In genomic region chr3:125061646-125062045, GRCh38 we compare ENCODE assay signal across 21 cellular contexts. TPM values are rescaled to one million over a fixed set of nuclear protein-coding genes. Genes with fewer than 3 reads are reported as not detected.
DNase-seq lines count a peak whose midpoint lies in the region; ATAC-seq and TF ChIP-seq lines count a peak whose summit lies in the region.
"Had no signal": no experiment of that assay in that cellular context is flagged by ENCODE, and none has a peak within 500 bp of the region (broad histone marks: within the 10 kb centered on the region; RNA-seq: fewer than 3 reads in every experiment).

No MANE protein-coding gene starts in this region.

- CTCF ChIA-PET in Caco-2 (lab: Charles Lee) = no interaction called here

- in situ Hi-C loops in gastrocnemius medialis (cut with MboI; ENCODE audit: low sequenced_read_pairs in 4 of 4) = no loop called here

- H3K9me3 ChIP-seq in Caco-2 (no peaks in the 10 kb centered on the region), left lung (no peaks in the 10 kb centered on the region), gastrocnemius medialis (no peaks in the 10 kb centered on the region)
- H3K9me3 ChIP-seq: HAP-1, mucosa of descending colon, Peyer's patch had no signal

- H3K36me3 Mint-ChIP-seq in Caco-2 (ENCODE audit: insufficient read depth, unreplicated experiment) (peaks cover 24% of the 10 kb centered on the region), chondrocyte (ENCODE audit: low read depth) (no peaks in the 10 kb centered on the region), immature natural killer cell (peaks cover 0 to 8% (median 0%) of the 10 kb centered on the region in 3 donors)

- TF ChIP-seq CTCF in Caco-2 (IDR thresholded peaks at IDR 0.05; ENCODE audit: insufficient read depth in 1 of 2, low read depth in 1 of 2, low read length in 1 of 2, severe bottlenecking in 1 of 2, unreplicated experiment in 1 of 2) (no peak), chondrocyte (IDR thresholded peaks at IDR 0.05) (no peak), left lung (IDR thresholded peaks at IDR 0.05) (no peak), gastrocnemius medialis (IDR thresholded peaks at IDR 0.05 in 4 of 5, conservative IDR thresholded peaks at IDR 0.05 in 1 of 5) (no peak)

- no peaks in the 10 kb centered on the region for H3K36me3 ChIP-seq in Caco-2 (ENCODE audit: control insufficient read depth, insufficient read depth, low read length)
- H3K36me3 ChIP-seq in left lung = no peaks in the 10 kb centered on the region
- no peaks in the 10 kb centered on the region for H3K36me3 ChIP-seq in gastrocnemius medialis
- H3K36me3 ChIP-seq: HAP-1, Peyer's patch had no signal

- no peaks in the 10 kb centered on the region for H3K27me3 Mint-ChIP-seq in Caco-2 (ENCODE audit: insufficient read depth, unreplicated experiment)
- H3K27me3 Mint-ChIP-seq in chondrocyte (ENCODE audit: low read depth) = no peaks in the 10 kb centered on the region
- peaks cover 5 to 12% (median 7%) of the 10 kb centered on the region in 3 donors for H3K27me3 Mint-ChIP-seq in immature natural killer cell (ENCODE audit: low read depth in 3 of 3)

- H3K27ac Mint-ChIP-seq in Caco-2 (ENCODE audit: unreplicated experiment) (peak overlapping the region; percentile 97), chondrocyte (ENCODE audit: unreplicated experiment) (peak overlapping the region; percentile 85), immature natural killer cell (no peak overlapping the region)
- H3K27ac Mint-ChIP-seq: activated naive CD8-positive, alpha-beta T cell treated with anti-CD3 and anti-CD28 coated beads, Interleukin-2, amount 50 U/mL, for 24 hours; activated T-cell treated with anti-CD3 and anti-CD28 coated beads, Interleukin-2, amount 50 U/mL, for 24 hours had no signal

- H3K27ac ChIP-seq in left lung (peak overlapping the region; percentile 58 to 60), gastrocnemius medialis (peak overlapping the region; percentile 78 to 85 (median 79))
- H3K27ac ChIP-seq: HL-60 had no signal

- TF ChIP-seq POLR2A in gastrocnemius medialis (IDR thresholded peaks at IDR 0.05) = no peak

- H3K27me3 ChIP-seq in Caco-2 (replicated peaks; ENCODE audit: control insufficient read depth, insufficient read depth, low read length) (no peaks in the 10 kb centered on the region), left lung (peaks cover 0 to 3% of the 10 kb centered on the region in 2 donors), gastrocnemius medialis (no peaks in the 10 kb centered on the region)
- H3K27me3 ChIP-seq: Peyer's patch had no signal

- H3K4me3 Mint-ChIP-seq in Caco-2 (ENCODE audit: unreplicated experiment) (peak overlapping the region; percentile 61), chondrocyte (ENCODE audit: unreplicated experiment) (no peak overlapping the region), immature natural killer cell (no peak overlapping the region)
- H3K4me3 Mint-ChIP-seq: activated naive CD8-positive, alpha-beta T cell treated with anti-CD3 and anti-CD28 coated beads, Interleukin-2, amount 50 U/mL, for 24 hours; activated T-cell treated with anti-CD3 and anti-CD28 coated beads, Interleukin-2, amount 50 U/mL, for 24 hours had no signal

- no peak for DNase-seq in Caco-2
- DNase-seq in chondrocyte (ENCODE audit: low spot score) = no peak
- no peak for DNase-seq in left lung
- no peak for DNase-seq in gastrocnemius medialis
- DNase-seq in A172 (ENCODE audit: low spot score) = no peak
- no peak for DNase-seq in hepatic stellate cell (ENCODE audit: low spot score)
- DNase-seq in immature natural killer cell = no peak
- DNase-seq: activated CD4-positive, alpha-beta T cell treated with anti-CD3 and anti-CD28 coated beads, Interleukin-2, amount 50 U/mL, for 1 hour; activated naive CD8-positive, alpha-beta T cell treated with anti-CD3 and anti-CD28 coated beads, Interleukin-2, amount 50 U/mL, for 24 hours; activated T-cell treated with anti-CD3 and anti-CD28 coated beads, Interleukin-2, amount 50 U/mL, for 24 hours; cortex of kidney; DMS 273 treated with DMSO at 0.1 percent for 48 hours; Kasumi-1; NCI-H146; NCI-H510A treated with DMSO at 0.1 percent for 48 hours; stimulated activated CD4-positive, alpha-beta T cell treated with anti-CD3 and anti-CD28 coated beads, Interleukin-4, amount 100 ng/mL, for 1 hour had no signal

- peaks cover 90% of the 10 kb centered on the region for H3K4me1 ChIP-seq in Caco-2
- H3K4me1 ChIP-seq in left lung = peaks cover 17 to 43% of the 10 kb centered on the region in 2 donors
- peaks cover 37 to 50% of the 10 kb centered on the region in 2 donors for H3K4me1 ChIP-seq in gastrocnemius medialis
- H3K4me1 ChIP-seq: HAP-1 had no signal

- no TSS peak for BruUV-seq in Caco-2 (replicated peaks; lab: Mats Ljungman, UMichigan)

- POLR2A ChIA-PET in Caco-2 (lab: Charles Lee) = interaction anchor here (1.5 kb wide), 1 partner anchor 9 kb away, joined by 3 read pairs; no protein-coding TSS in a partner anchor

- intact Hi-C loops in Caco-2 (cut with micrococcal nuclease; ENCODE audit: unreplicated experiment) (loop anchor here (2.0 to 10.0 kb wide), 5 partner anchors 17 to 313 kb away; partner anchors contain the start of genes SLC12A8 and ZNF148), left lung (cut with DNase I) (loop anchor here in 1 of 2 donors (10.0 kb wide), 1 partner anchor 73 kb away; no protein-coding TSS in a partner anchor), gastrocnemius medialis (cut with DNase I; ENCODE audit: low total_unique reads) (loop anchor here (1.0 to 5.0 kb wide), 2 partner anchors 18 to 66 kb away; no protein-coding TSS in a partner anchor)

- H3K9me3 Mint-ChIP-seq in Caco-2 (ENCODE audit: unreplicated experiment) = peaks cover 9% of the 10 kb centered on the region
- H3K9me3 Mint-ChIP-seq in chondrocyte (ENCODE audit: low read depth) = no peaks in the 10 kb centered on the region
- no peaks in the 10 kb centered on the region for H3K9me3 Mint-ChIP-seq in immature natural killer cell
- H3K9me3 Mint-ChIP-seq: activated naive CD8-positive, alpha-beta T cell treated with anti-CD3 and anti-CD28 coated beads, Interleukin-2, amount 50 U/mL, for 24 hours; activated T-cell treated with anti-CD3 and anti-CD28 coated beads, Interleukin-2, amount 50 U/mL, for 24 hours had no signal

- H3K4me3 ChIP-seq in Caco-2 (ENCODE audit: low read depth, low read length) (no peak overlapping the region), left lung (no peak overlapping the region), gastrocnemius medialis (peak overlapping the region in 1 of 4 donors; percentile 9)
- H3K4me3 ChIP-seq: HAP-1, mucosa of descending colon, Peyer's patch had no signal

- no peak for ATAC-seq in left lung
- ATAC-seq in gastrocnemius medialis = peak in 1 of 2 donors; percentile 14
- no peak for ATAC-seq in GM19455 (IDR thresholded peaks at IDR 0.05; ENCODE audit: unreplicated experiment)
- ATAC-seq: activated naive CD8-positive, alpha-beta T cell treated with anti-CD3 and anti-CD28 coated beads, Interleukin-2, amount 50 U/mL, for 24 hours had no signal

- H3K4me1 Mint-ChIP-seq in Caco-2 (ENCODE audit: low read depth, unreplicated experiment) = peaks cover 67% of the 10 kb centered on the region
- peaks cover 45% of the 10 kb centered on the region for H3K4me1 Mint-ChIP-seq in chondrocyte (ENCODE audit: low read depth)
- H3K4me1 Mint-ChIP-seq in immature natural killer cell = peaks cover 0 to 3% of the 10 kb centered on the region in 2 donors

RNA-seq across cellular contexts. Expression of gene HEG1, which starts 5.8 kb away (rescaled TPM):
- total RNA-seq in Caco-2 (2022) = 51.8 and 69.8 TPM in 2 replicates
- 69.6 to 107 TPM (median 70.4 TPM) in 3 replicates for total RNA-seq in chondrocyte
- 100 to 1,000 TPM; 107 to 132 TPM for total RNA-seq in left lung
- 10 to 100 TPM in 3 of 4 donors, 1 to 10 TPM in 1; 9.8 to 27.1 (median 17.6) TPM for total RNA-seq in gastrocnemius medialis
- 47.2 and 71.4 TPM in 2 replicates for total RNA-seq in A172 (2014; rRNA removed; shearing (Covaris generic))
- polyA plus RNA-seq in immature natural killer cell = 10 to 100 TPM in 1 of 3 donors, 1 to 10 TPM in 2; 2.1 to 12.1 (median 4.9) TPM

Comparison
In these comparisons a context has a peak if more than half of its experiments do, and no peak if none do; other contexts are left out.
1. H3K27ac Mint-ChIP-seq: peak in Caco-2 (single experiment) and chondrocyte (single experiment); none in immature natural killer cell (0 of 6).